ENCODE assay signal across 25 cellular contexts in genomic region chr1:97610748-97611147, GRCh38.
DNase-seq lines count a peak whose midpoint lies in the region; ATAC-seq and TF ChIP-seq lines count a peak whose summit lies in the region.
"Had no signal": no experiment of that assay in that cellular context is flagged by ENCODE, and none has a peak within 500 bp of the region (broad histone marks: within the 10 kb centered on the region; RNA-seq: fewer than 3 reads in every experiment).

No MANE protein-coding gene starts in this region.

- H3K27ac Mint-ChIP-seq in glutamatergic neuron (ENCODE audit: unreplicated experiment) = peak overlapping the region; percentile 23
- no peak overlapping the region for H3K27ac Mint-ChIP-seq in activated CD8-positive, alpha-beta memory T cell treated with anti-CD3 and anti-CD28 coated beads, Interleukin-2, amount 10 ng/mL, durations not matched to agents 7 days and 5 days
- H3K27ac Mint-ChIP-seq: activated naive CD4-positive, alpha-beta T cell treated with anti-CD3 and anti-CD28 coated beads for 36 hours; CD4-positive, CD25-positive, alpha-beta regulatory T cell; HFFc6 had no signal

- no peak overlapping the region for H3K4me3 Mint-ChIP-seq in glutamatergic neuron (ENCODE audit: unreplicated experiment)
- H3K4me3 Mint-ChIP-seq in activated CD8-positive, alpha-beta memory T cell treated with anti-CD3 and anti-CD28 coated beads, Interleukin-2, amount 10 ng/mL, durations not matched to agents 7 days and 5 days = no peak overlapping the region
- H3K4me3 Mint-ChIP-seq: activated naive CD4-positive, alpha-beta T cell treated with anti-CD3 and anti-CD28 coated beads for 36 hours; CD4-positive, CD25-positive, alpha-beta regulatory T cell; HFFc6; naive thymus-derived CD4-positive, alpha-beta T cell had no signal

- DNase-seq in glutamatergic neuron (no peak), DMS114 treated with DMSO at 0.1 percent for 48 hours (lab: John Stamatoyannopoulos, UW; ENCODE audit: unreplicated experiment) (no peak)
- DNase-seq in activated CD8-positive, alpha-beta memory T cell treated with anti-CD3 and anti-CD28 coated beads, Interleukin-2, amount 10 ng/mL, durations not matched to agents 7 days and 5 days = no peak
- DNase-seq: activated naive CD4-positive, alpha-beta T cell treated with anti-CD3 and anti-CD28 coated beads for 36 hours; activated T-cell treated with anti-CD3 and anti-CD28 coated beads, Interleukin-2, amount 50 U/mL, for 1 hour; brain microvascular endothelial cell; CD4-positive, CD25-positive, alpha-beta regulatory T cell; effector memory CD4-positive, alpha-beta T cell; foreskin keratinocyte; GM23248; HFFc6; KBM-7; mesendoderm; MG63; naive thymus-derived CD4-positive, alpha-beta T cell; NK-92 treated with Interleukin-12 subunit alpha and Interleukin-12 subunit beta, amount 100 ng/mL, for 24 hours; nucleus accumbens; stomach; tibial artery had no signal

- no peak for TF ChIP-seq CTCF in glutamatergic neuron (IDR thresholded peaks at IDR 0.05; ENCODE audit: partially characterized antibody, unreplicated experiment)

- H3K36me3 Mint-ChIP-seq in glutamatergic neuron (ENCODE audit: unreplicated experiment) = peaks cover 6% of the 10 kb centered on the region
- no peaks in the 10 kb centered on the region for H3K36me3 Mint-ChIP-seq in activated CD8-positive, alpha-beta memory T cell treated with anti-CD3 and anti-CD28 coated beads, Interleukin-2, amount 10 ng/mL, durations not matched to agents 7 days and 5 days

- H3K27me3 Mint-ChIP-seq in glutamatergic neuron (ENCODE audit: unreplicated experiment) = peaks cover 4% of the 10 kb centered on the region
- no peaks in the 10 kb centered on the region for H3K27me3 Mint-ChIP-seq in activated CD8-positive, alpha-beta memory T cell treated with anti-CD3 and anti-CD28 coated beads, Interleukin-2, amount 10 ng/mL, durations not matched to agents 7 days and 5 days
- H3K27me3 Mint-ChIP-seq: CD4-positive, CD25-positive, alpha-beta regulatory T cell; naive thymus-derived CD4-positive, alpha-beta T cell had no signal

- ATAC-seq in GM18858 (IDR thresholded peaks at IDR 0.05; ENCODE audit: unreplicated experiment) (peak; percentile 43), GM21526 (IDR thresholded peaks at IDR 0.05; ENCODE audit: low FRiP score, unreplicated experiment) (peak; percentile 64), HG03442 (IDR thresholded peaks at IDR 0.05; ENCODE audit: unreplicated experiment) (peak; percentile 52), HG02852 (IDR thresholded peaks at IDR 0.05; ENCODE audit: unreplicated experiment) (no peak)
- no peak for ATAC-seq in activated CD8-positive, alpha-beta memory T cell treated with anti-CD3 and anti-CD28 coated beads, Interleukin-2, amount 10 ng/mL, durations not matched to agents 7 days and 5 days
- ATAC-seq: esophagus mucosa; foreskin keratinocyte; left lobe of liver; naive thymus-derived CD4-positive, alpha-beta T cell had no signal

- H3K4me1 Mint-ChIP-seq in glutamatergic neuron (ENCODE audit: low read depth, unreplicated experiment) = peaks cover 16% of the 10 kb centered on the region
- H3K4me1 Mint-ChIP-seq in activated CD8-positive, alpha-beta memory T cell treated with anti-CD3 and anti-CD28 coated beads, Interleukin-2, amount 10 ng/mL, durations not matched to agents 7 days and 5 days = no peaks in the 10 kb centered on the region

- no peaks in the 10 kb centered on the region for H3K9me3 Mint-ChIP-seq in glutamatergic neuron (ENCODE audit: unreplicated experiment)
- H3K9me3 Mint-ChIP-seq in activated CD8-positive, alpha-beta memory T cell treated with anti-CD3 and anti-CD28 coated beads, Interleukin-2, amount 10 ng/mL, durations not matched to agents 7 days and 5 days (ENCODE audit: low read depth) = no peaks in the 10 kb centered on the region
- H3K9me3 Mint-ChIP-seq: HFFc6 had no signal

- CTCF ChIA-PET in activated CD8-positive, alpha-beta memory T cell treated with anti-CD3 and anti-CD28 coated beads, Interleukin-2, amount 10 ng/mL, durations not matched to agents 7 days and 5 days (lab: Charles Lee) = no interaction called here

Comparison
In these comparisons a context has a peak if more than half of its experiments do, and no peak if none do; other contexts are left out.
1. ATAC-seq: peak in GM18858 (single experiment), GM21526 (single experiment) and HG03442 (single experiment); none in activated CD8-positive, alpha-beta memory T cell treated with anti-CD3 and anti-CD28 coated beads, Interleukin-2, amount 10 ng/mL, durations not matched to agents 7 days and 5 days (single experiment) and HG02852 (single experiment).